ENCODE assay signal across 1 cellular context in the genomic region with DNA sequence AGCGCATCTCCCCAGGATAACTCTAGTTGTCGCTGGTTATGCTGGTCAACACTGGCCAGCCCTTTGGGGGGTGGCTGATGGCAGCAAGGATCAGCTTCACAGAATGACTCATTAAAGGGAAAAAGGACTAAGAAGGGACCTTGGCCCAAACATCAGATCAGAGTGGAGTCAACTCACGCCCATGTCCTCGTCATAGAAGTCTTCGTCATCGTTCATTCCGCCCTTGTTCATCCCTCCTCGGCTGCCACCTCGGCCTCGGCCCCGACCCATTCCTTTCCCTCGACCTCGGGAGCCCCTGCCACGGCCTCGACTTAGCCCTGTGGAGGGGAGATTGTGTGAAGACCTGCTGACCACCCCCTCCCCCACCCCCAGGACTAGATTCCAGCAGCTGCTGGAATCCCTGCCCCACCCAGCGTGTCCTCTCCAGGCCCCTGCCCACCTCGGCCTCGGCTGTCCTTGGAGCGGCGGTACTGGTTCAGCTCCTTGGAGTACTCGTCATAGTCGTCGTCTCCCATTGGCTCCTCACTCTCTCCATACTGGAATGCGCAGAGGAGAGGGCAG.
TF ChIP-seq lines count a peak whose summit lies in the region.

No MANE protein-coding gene starts in this region.

TF ChIP-seq in IMR-90, 13 proteins besides CTCF, POLR2A, EP300 and RAD21:
- no peak for TF ChIP-seq CEBPB (IDR thresholded peaks at IDR 0.05; ENCODE audit: low read depth, low read length)
- no peak for TF ChIP-seq MAFK (IDR thresholded peaks at IDR 0.05; ENCODE audit: low read depth, low read length)
- TF ChIP-seq MXI1 (IDR thresholded peaks at IDR 0.05; ENCODE audit: borderline replicate concordance, low read depth, low read length): no peak
- TF ChIP-seq RFX5 (IDR thresholded peaks at IDR 0.05; ENCODE audit: low read depth, low read length): no peak
- no peak for TF ChIP-seq RCOR1 (IDR thresholded peaks at IDR 0.05; ENCODE audit: insufficient replicate concordance, low read length)
- TF ChIP-seq FOS (IDR thresholded peaks at IDR 0.05; ENCODE audit: low read depth, low read length): no peak
- TF ChIP-seq, protein P1, sequence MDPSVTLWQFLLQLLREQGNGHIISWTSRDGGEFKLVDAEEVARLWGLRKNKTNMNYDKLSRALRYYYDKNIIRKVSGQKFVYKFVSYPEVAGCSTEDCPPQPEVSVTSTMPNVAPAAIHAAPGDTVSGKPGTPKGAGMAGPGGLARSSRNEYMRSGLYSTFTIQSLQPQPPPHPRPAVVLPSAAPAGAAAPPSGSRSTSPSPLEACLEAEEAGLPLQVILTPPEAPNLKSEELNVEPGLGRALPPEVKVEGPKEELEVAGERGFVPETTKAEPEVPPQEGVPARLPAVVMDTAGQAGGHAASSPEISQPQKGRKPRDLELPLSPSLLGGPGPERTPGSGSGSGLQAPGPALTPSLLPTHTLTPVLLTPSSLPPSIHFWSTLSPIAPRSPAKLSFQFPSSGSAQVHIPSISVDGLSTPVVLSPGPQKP (IDR thresholded peaks at IDR 0.05; ENCODE audit: borderline replicate concordance, low read depth, low read length): no peak
- TF ChIP-seq BHLHE40 (IDR thresholded peaks at IDR 0.05; ENCODE audit: low read depth, low read length): no peak
- no peak for TF ChIP-seq USF2 (IDR thresholded peaks at IDR 0.05; ENCODE audit: low read depth, low read length)
- TF ChIP-seq CHD1 (IDR thresholded peaks at IDR 0.05; ENCODE audit: low read depth, low read length): no peak
- TF ChIP-seq MAZ (IDR thresholded peaks at IDR 0.05; ENCODE audit: borderline replicate concordance, low read depth, low read length): no peak
- TF ChIP-seq SMC3 (IDR thresholded peaks at IDR 0.05; ENCODE audit: low read depth, low read length): no peak
- no peak for TF ChIP-seq NFE2L2 (IDR thresholded peaks at IDR 0.05; ENCODE audit: low read depth, low read length)
TF ChIP-seq in IMR-90: peak in this region for 0.
